ENCODE assay signal across 15 cellular contexts in genomic region chr4:173535932-173536331, GRCh38. TPM values are rescaled to one million over a fixed set of nuclear protein-coding genes. Genes with fewer than 3 reads are reported as not detected.
DNase-seq lines count a peak whose midpoint lies in the region; ATAC-seq and TF ChIP-seq lines count a peak whose summit lies in the region.
"Had no signal": no experiment of that assay in that cellular context is flagged by ENCODE, and none has a peak within 500 bp of the region (broad histone marks: within the 10 kb centered on the region; RNA-seq: fewer than 3 reads in every experiment).

No MANE protein-coding gene starts in this region.

- peaks cover 100% of the 10 kb centered on the region for H3K36me3 ChIP-seq in BE2C
- H3K36me3 ChIP-seq in mesenchymal stem cell (ENCODE audit: control insufficient read depth in 1 of 2, insufficient read depth in 2 of 2, low read depth in 1 of 2, low read length in 2 of 2): no peaks in the 10 kb centered on the region
- H3K36me3 ChIP-seq in smooth muscle cell (ENCODE audit: low read depth): no peaks in the 10 kb centered on the region
- no peaks in the 10 kb centered on the region for H3K36me3 ChIP-seq in PC-3 (ENCODE audit: low read depth, low read length)
- H3K36me3 ChIP-seq: HAP-1, MG63 had no signal

- H3K79me2 ChIP-seq in smooth muscle cell (ENCODE audit: low read depth) (peaks cover 99% of the 10 kb centered on the region), PC-3 (ENCODE audit: low read length) (no peaks in the 10 kb centered on the region)

- H3K27me3 ChIP-seq in BE2C (no peaks in the 10 kb centered on the region), mesenchymal stem cell (ENCODE audit: control insufficient read depth in 1 of 2, insufficient read depth in 1 of 2, low read length in 2 of 2) (peaks cover 0 to 94% of the 10 kb centered on the region in 2 experiments), smooth muscle cell (ENCODE audit: low read depth) (peaks cover 7% of the 10 kb centered on the region), PC-3 (ENCODE audit: low read length) (peaks cover 99% of the 10 kb centered on the region)

- TF ChIP-seq CTCF in BE2C (IDR thresholded peaks at IDR 0.05; ENCODE audit: low read depth, low read length) (no peak), smooth muscle cell (IDR thresholded peaks at IDR 0.05; ENCODE audit: borderline replicate concordance, insufficient read depth, poor library complexity, severe bottlenecking) (no peak), PC-3 (conservative IDR thresholded peaks at IDR 0.05; ENCODE audit: low read depth, low read length) (no peak)

- H3K23ac ChIP-seq in mesenchymal stem cell (ENCODE audit: low read length in 2 of 2): no peak overlapping the region

- H3K9ac ChIP-seq in mesenchymal stem cell (ENCODE audit: low read length): no peak overlapping the region
- H3K9ac ChIP-seq in smooth muscle cell (ENCODE audit: low read depth): peak overlapping the region; percentile 13
- no peak overlapping the region for H3K9ac ChIP-seq in PC-3 (ENCODE audit: low read length)

- H4K91ac ChIP-seq in mesenchymal stem cell (ENCODE audit: low read length): no peak overlapping the region

- H4K20me1 ChIP-seq in smooth muscle cell (ENCODE audit: low read depth): peaks cover 7% of the 10 kb centered on the region
- no peaks in the 10 kb centered on the region for H4K20me1 ChIP-seq in PC-3 (ENCODE audit: low read length)

- H3F3A ChIP-seq in smooth muscle cell (ENCODE audit: low read depth) (no peaks in the 10 kb centered on the region), PC-3 (ENCODE audit: low read length, unreplicated experiment) (no peaks in the 10 kb centered on the region)

- CTCF ChIA-PET in PC-3 (lab: Charles Lee): no interaction called here

- H3K4ac ChIP-seq in mesenchymal stem cell (ENCODE audit: low read depth in 1 of 2, low read length in 2 of 2): no peak overlapping the region

- DNase-seq in BE2C (no peak), amniotic epithelial cell (ENCODE audit: low read depth) (peak; percentile 56), mesenchymal stem cell (peak; percentile 62), smooth muscle cell (lab: John Stamatoyannopoulos, UW; ENCODE audit: unreplicated experiment) (no peak), PC-3 (no peak), NCI-H82 (lab: John Stamatoyannopoulos, UW) (no peak)
- DNase-seq: COR-L47, IMR-90, Karpas-422, MG63, NCI-H1092, NCI-H2081 treated with DMSO at 0.1 percent for 48 hours, NCI-H510A had no signal

- no peaks in the 10 kb centered on the region for H3K79me1 ChIP-seq in mesenchymal stem cell (replicated peaks; ENCODE audit: low read length, poor library complexity, severe bottlenecking)

- WGBS in mesenchymal stem cell: 47% methylated on average over 3 of the region's 4 CpGs
- 36% methylated on average over 4 of the region's 4 CpGs for WGBS in smooth muscle cell (ENCODE audit: low lambda C conversion rate)

- H3K18ac ChIP-seq in mesenchymal stem cell (ENCODE audit: low read depth in 1 of 2, low read length in 2 of 2): peak overlapping the region in 1 of 2 experiments; percentile 58

- H2AFZ ChIP-seq in mesenchymal stem cell (ENCODE audit: low read depth, low read length): no peak overlapping the region
- H2AFZ ChIP-seq in smooth muscle cell (ENCODE audit: low read depth): no peak overlapping the region
- no peak overlapping the region for H2AFZ ChIP-seq in PC-3 (ENCODE audit: low read length)

- H3K27ac ChIP-seq in mesenchymal stem cell (ENCODE audit: low read length, poor library complexity, severe bottlenecking) (no peak overlapping the region), smooth muscle cell (ENCODE audit: low read depth) (peak overlapping the region; percentile 42), PC-3 (ENCODE audit: low read length) (no peak overlapping the region)

- no peak overlapping the region for H2BK5ac ChIP-seq in mesenchymal stem cell (ENCODE audit: low read depth, low read length, poor library complexity, severe bottlenecking)

- intact Hi-C loops in PC-3 (cut with micrococcal nuclease): no loop called here

- no peak overlapping the region for H2BK120ac ChIP-seq in mesenchymal stem cell (ENCODE audit: low read depth, low read length)

- no peak overlapping the region for H2AK5ac ChIP-seq in mesenchymal stem cell (ENCODE audit: low read length, severe bottlenecking)

- H2BK15ac ChIP-seq in mesenchymal stem cell (ENCODE audit: low read depth, poor library complexity, severe bottlenecking): no peak overlapping the region

- no TSS peak for BruUV-seq in PC-3 (replicated peaks; lab: Mats Ljungman, UMichigan)

- H3K14ac ChIP-seq in mesenchymal stem cell (ENCODE audit: low read length in 2 of 2): no peak overlapping the region

- no peak overlapping the region for H2BK12ac ChIP-seq in mesenchymal stem cell (ENCODE audit: low read length in 2 of 2)

- POLR2A ChIA-PET in PC-3 (lab: Charles Lee; ENCODE audit: unreplicated experiment): no interaction called here

- H4K8ac ChIP-seq in mesenchymal stem cell (ENCODE audit: low read length): no peak overlapping the region

- peak overlapping the region; percentile 99 for H3K4me3 ChIP-seq in BE2C (ENCODE audit: low read depth, low read length)
- H3K4me3 ChIP-seq in mesenchymal stem cell (ENCODE audit: insufficient read depth in 1 of 2, low read depth in 1 of 2, low read length in 2 of 2): no peak overlapping the region
- H3K4me3 ChIP-seq in smooth muscle cell: peak overlapping the region; percentile 93
- H3K4me3 ChIP-seq in PC-3 (ENCODE audit: low read length): no peak overlapping the region
- H3K4me3 ChIP-seq: HAP-1, MG63 had no signal

- H3K9me3 ChIP-seq in BE2C (no peaks in the 10 kb centered on the region), mesenchymal stem cell (ENCODE audit: control insufficient read depth, low read length) (no peaks in the 10 kb centered on the region), smooth muscle cell (replicated peaks; ENCODE audit: low read depth) (no peaks in the 10 kb centered on the region), PC-3 (ENCODE audit: low read length) (no peaks in the 10 kb centered on the region)
- H3K9me3 ChIP-seq: HAP-1, MG63 had no signal

- H3K4me2 ChIP-seq in mesenchymal stem cell (ENCODE audit: low read length, poor library complexity, severe bottlenecking) (no peak overlapping the region), smooth muscle cell (peak overlapping the region; percentile 88), PC-3 (ENCODE audit: low read length) (no peak overlapping the region)

- ATAC-seq in HG03520 (IDR thresholded peaks at IDR 0.05; ENCODE audit: unreplicated experiment) (no peak), PC-3 (no peak)

- H3K4me1 ChIP-seq in BE2C (no peaks in the 10 kb centered on the region), mesenchymal stem cell (ENCODE audit: control insufficient read depth, insufficient read depth, low read depth, low read length) (peaks cover 15% of the 10 kb centered on the region), smooth muscle cell (ENCODE audit: low read depth) (peaks cover 16% of the 10 kb centered on the region), PC-3 (ENCODE audit: insufficient read depth, low read length) (no peaks in the 10 kb centered on the region)

- H3K9me2 ChIP-seq in PC-3 (replicated peaks; ENCODE audit: low read length): no peaks in the 10 kb centered on the region

RNA-seq across cellular contexts. Expression of gene HAND2, which starts 5.9 kb away (rescaled TPM):
- 244 TPM for polyA plus RNA-seq in BE2C (2012; ENCODE audit: insufficient read depth, insufficient read length, low read depth)
- 171 TPM for polyA plus RNA-seq in mesenchymal stem cell (2013, experiment 1 of 2)
- 173 TPM for polyA plus RNA-seq in mesenchymal stem cell (2013, experiment 2 of 2)
- total RNA-seq in smooth muscle cell: 243 and 265 TPM in 2 replicates
- polyA plus RNA-seq in smooth muscle cell: 287 and 324 TPM in 2 replicates
- not detected in 2 replicates for total RNA-seq in PC-3 (2014; rRNA removed)

Comparison
In these comparisons a context has a peak if more than half of its experiments do, and no peak if none do; other contexts are left out.
1. DNase-seq: peak in amniotic epithelial cell (single experiment) and mesenchymal stem cell (single experiment); none in BE2C (single experiment), smooth muscle cell (single experiment), PC-3 (single experiment) and NCI-H82 (single experiment).
2. H3K4me3 ChIP-seq: peak in BE2C (single experiment) and smooth muscle cell (single experiment); none in mesenchymal stem cell (0 of 2) and PC-3 (single experiment).
3. RNA of gene HAND2, which starts 5.9 kb away (total RNA-seq): 243 to 265 TPM in smooth muscle cell; not detected in PC-3; every median in the first group is over 100 times any median in the second.